Comparison of ENCODE assay signal across 14 cellular contexts in genomic region chr5:172643392-172643871, GRCh38. TPM values are rescaled to one million over a fixed set of nuclear protein-coding genes. Genes with fewer than 3 reads are reported as not detected.
DNase-seq lines count a peak whose midpoint lies in the region; ATAC-seq and TF ChIP-seq lines count a peak whose summit lies in the region.
"Had no signal": no experiment of that assay in that cellular context is flagged by ENCODE, and none has a peak within 500 bp of the region (broad histone marks: within the 10 kb centered on the region; RNA-seq: fewer than 3 reads in every experiment).

No MANE protein-coding gene starts in this region.

- H3K27me3 Mint-ChIP-seq in neural crest cell (ENCODE audit: low read depth): peaks cover 17% of the 10 kb centered on the region

- intact Hi-C loops in adrenal gland (cut with DNase I): no loop called here
- intact Hi-C loops in esophagus squamous epithelium (cut with DNase I): no loop called here

- H3K9me3 Mint-ChIP-seq in neural crest cell: no peaks in the 10 kb centered on the region
- H3K9me3 Mint-ChIP-seq: activated CD4-positive, alpha-beta T cell treated with anti-CD3 and anti-CD28 coated beads, Interleukin-2, amount 10 ng/mL, durations not matched to agents 24 days and 14 days had no signal

- TF ChIP-seq CTCF in adrenal gland (IDR thresholded peaks at IDR 0.05) (no peak), esophagus squamous epithelium (IDR thresholded peaks at IDR 0.05) (no peak), neural crest cell (conservative IDR thresholded peaks at IDR 0.05) (no peak), thoracic aorta (IDR thresholded peaks at IDR 0.05) (no peak)

- H3K27me3 ChIP-seq in adrenal gland: no peaks in the 10 kb centered on the region
- peaks cover 0 to 13% (median 0%) of the 10 kb centered on the region in 4 donors for H3K27me3 ChIP-seq in esophagus squamous epithelium
- no peaks in the 10 kb centered on the region for H3K27me3 ChIP-seq in thoracic aorta (replicated peaks; ENCODE audit: insufficient read depth)

- WGBS in adrenal gland, 4 donors: 47 to 55% (median 49%) methylated on average over 8 of the region's 8 CpGs
- 45 to 50% methylated on average over 6 to 8 of the region's 8 CpGs for WGBS in esophagus squamous epithelium, 2 donors

- no peaks in the 10 kb centered on the region for H3K36me3 Mint-ChIP-seq in neural crest cell (ENCODE audit: low read depth)

- no peak for TF ChIP-seq POLR2A in adrenal gland (IDR thresholded peaks at IDR 0.05)
- TF ChIP-seq POLR2A in esophagus squamous epithelium (IDR thresholded peaks at IDR 0.05): no peak

- H3K9me3 ChIP-seq in adrenal gland (replicated peaks in 1 of 3) (no peaks in the 10 kb centered on the region), esophagus squamous epithelium (no peaks in the 10 kb centered on the region), thoracic aorta (no peaks in the 10 kb centered on the region)

- no peak overlapping the region for H3K27ac Mint-ChIP-seq in neural crest cell (ENCODE audit: unreplicated experiment)
- H3K27ac Mint-ChIP-seq: activated CD4-positive, alpha-beta T cell treated with anti-CD3 and anti-CD28 coated beads, Interleukin-2, amount 10 ng/mL, durations not matched to agents 24 days and 14 days; T-helper 17 cell had no signal

- H3K4me1 ChIP-seq in adrenal gland (replicated peaks in 1 of 2) (peaks cover 18 to 42% of the 10 kb centered on the region in 2 donors), esophagus squamous epithelium (peaks cover 11 to 86% (median 53%) of the 10 kb centered on the region in 3 donors), thoracic aorta (ENCODE audit: control insufficient read depth in 1 of 2, low read depth in 2 of 2) (peaks cover 6 to 19% of the 10 kb centered on the region in 2 donors)

- H3K4me3 ChIP-seq in adrenal gland (peak overlapping the region in 1 of 4 donors; percentile 91), esophagus squamous epithelium (peak overlapping the region; percentile 87 to 95 (median 92)), thoracic aorta (peak overlapping the region; percentile 78)

- H3K4me1 Mint-ChIP-seq in neural crest cell: peaks cover 19% of the 10 kb centered on the region

- DNase-seq in adrenal gland: peak in 1 of 7 donors; percentile 67
- DNase-seq in esophagus squamous epithelium (lab: John Stamatoyannopoulos, UW): no peak
- DNase-seq in neural crest cell (ENCODE audit: low read depth, low spot score): no peak
- no peak for DNase-seq in thoracic aorta (ENCODE audit: low spot score)
- no peak for DNase-seq in left lobe of liver (ENCODE audit: low spot score)
- DNase-seq in NCI-H2081 (lab: John Stamatoyannopoulos, UW): no peak
- no peak for DNase-seq in NCI-H187 treated with DMSO at 0.1 percent for 48 hours (lab: John Stamatoyannopoulos, UW)
- no peak for DNase-seq in OCI-M2 (lab: John Stamatoyannopoulos, UW; ENCODE audit: unreplicated experiment)
- DNase-seq: activated CD4-positive, alpha-beta T cell treated with anti-CD3 and anti-CD28 coated beads, Interleukin-2, amount 10 ng/mL, durations not matched to agents 24 days and 14 days; islet precursor cell; NCI-H2171 treated with DMSO at 0.1 percent for 48 hours; stimulated activated CD4-positive, alpha-beta T cell treated with anti-CD3 and anti-CD28 coated beads, Interleukin-4, amount 100 ng/mL, for 24 hours; stimulated activated naive CD4-positive, alpha-beta T cell; T-helper 17 cell had no signal

- H3K27ac ChIP-seq in adrenal gland (peak overlapping the region in 4 of 5 donors; percentile 73 to 89 (median 82)), esophagus squamous epithelium (peak overlapping the region in 3 of 4 donors; percentile 93 to 95 (median 94)), thoracic aorta (no peak overlapping the region)

- peak overlapping the region; percentile 71 for H3K4me3 Mint-ChIP-seq in neural crest cell
- H3K4me3 Mint-ChIP-seq: activated CD4-positive, alpha-beta T cell treated with anti-CD3 and anti-CD28 coated beads, Interleukin-2, amount 10 ng/mL, durations not matched to agents 24 days and 14 days had no signal

- no peaks in the 10 kb centered on the region for H3K36me3 ChIP-seq in adrenal gland (replicated peaks in 1 of 2)
- H3K36me3 ChIP-seq in esophagus squamous epithelium: peaks cover 0 to 21% (median 4%) of the 10 kb centered on the region in 3 donors
- no peaks in the 10 kb centered on the region for H3K36me3 ChIP-seq in thoracic aorta

- ATAC-seq in thoracic aorta (ENCODE audit: insufficient number of reproducible peaks, low FRiP score, low read depth) (no peak), left lobe of liver (no peak)
- ATAC-seq: T-helper 17 cell had no signal

RNA-seq across cellular contexts. Expression of gene NEURL1B, which starts 2.4 kb away (rescaled TPM):
- total RNA-seq in adrenal gland (10 to 100 TPM; 26.2 to 99.9 (median 60.5) TPM), esophagus squamous epithelium (10 to 100 TPM; 11.9 to 18.8 (median 15.6) TPM), neural crest cell (5.7 and 6.1 TPM in 2 replicates), thoracic aorta (10 to 100 TPM; 17.3 to 17.6 TPM), left lobe of liver (9.5 TPM)
- polyA plus RNA-seq in adrenal gland: 10 to 100 TPM in 2 of 3 donors, 1 to 10 TPM in 1; 9.8 to 17.9 (median 13.9) TPM

Comparison
In these comparisons a context has a peak if more than half of its experiments do, and no peak if none do; other contexts are left out.
1. H3K27ac ChIP-seq: peak in adrenal gland (4 of 5) and esophagus squamous epithelium (3 of 4); none in thoracic aorta (0 of 2).